Comparison of ENCODE assay signal across 7 cellular contexts in genomic region chr2:111407632-111408194, GRCh38.
DNase-seq lines count a peak whose midpoint lies in the region; ATAC-seq, FAIRE-seq and TF ChIP-seq lines count a peak whose summit lies in the region.
"Not testable (repeated sequence)": the region's sequence is repeated elsewhere in the genome, so short reads cannot be mapped to it uniquely, and the experiment has no call there.

No MANE protein-coding gene starts in this region.

- not testable (repeated sequence) for H2BK120ac ChIP-seq in trophoblast cell (ENCODE audit: insufficient read depth, low read length, poor library complexity)

- not testable (repeated sequence) for H3K79me1 ChIP-seq in trophoblast cell (ENCODE audit: low read length)

- not testable (repeated sequence) for H4K20me1 ChIP-seq in K562 (replicated peaks; ENCODE audit: control insufficient read depth, insufficient read depth, low read length)

- not testable (repeated sequence) for H3K4me1 Mint-ChIP-seq in HFFc6 (ENCODE audit: low read depth)

- not testable (repeated sequence) for H2BK5ac ChIP-seq in trophoblast cell (ENCODE audit: low read depth, low read length, poor library complexity)

- H3K4me3 ChIP-seq in MG63; K562; fibroblast of villous mesenchyme (ENCODE audit: low read depth, low read length); trophoblast cell (ENCODE audit: low read depth, low read length): not testable (repeated sequence)

- H3K27me3 Mint-ChIP-seq in HFFc6 (ENCODE audit: insufficient read depth) = not testable (repeated sequence)

- TF ChIP-seq RAD21 in K562 (CRISPR knock-in tag; conservative IDR thresholded peaks at IDR 0.05 in 1 of 2, IDR thresholded peaks at IDR 0.05 in 1 of 2) = not testable (repeated sequence)

- H3K4me1 ChIP-seq in K562 (replicated peaks in 1 of 2; ENCODE audit: control insufficient read depth in 2 of 2, insufficient read depth in 2 of 2, low read length in 2 of 2); trophoblast cell (ENCODE audit: control insufficient read depth in 1 of 2, insufficient read depth in 2 of 2, low read length in 2 of 2): not testable (repeated sequence)

- TF ChIP-seq EP300 in K562 (IDR thresholded peaks at IDR 0.05; ENCODE audit: low read length) = peak; percentile 56; the same call in 1 of the 2 replicates

- TF ChIP-seq POLR2A in K562 (conservative IDR thresholded peaks at IDR 0.05) = not testable (repeated sequence)

- peak; percentile 21 for DNase-seq in HFFc6
- peak; percentile 45 for DNase-seq in MG63
- DNase-seq in RPMI7951 (ENCODE audit: low read depth) = peak; percentile 79
- DNase-seq in K562 (ENCODE audit: extremely low read depth in 1 of 4, low spot score in 3 of 4) = peak in 1 of 4 experiments; percentile 70
- DNase-seq in fibroblast of villous mesenchyme (ENCODE audit: low read depth) = peak; percentile 28
- peak; percentile 26 for DNase-seq in left kidney (ENCODE audit: low read depth, low spot score)
- peak; percentile 4 to 21 for DNase-seq in trophoblast cell

- H3K4ac ChIP-seq in trophoblast cell (ENCODE audit: low read depth, low read length) = not testable (repeated sequence)

- not testable (repeated sequence) for TF ChIP-seq CTCF in HFFc6 (IDR thresholded peaks at IDR 0.05); K562 (IDR thresholded peaks at IDR 0.05 in 2 of 3, conservative IDR thresholded peaks at IDR 0.05 in 1 of 3; ENCODE audit: insufficient read depth in 2 of 3, low read depth in 1 of 3, low read length in 3 of 3); fibroblast of villous mesenchyme (IDR thresholded peaks at IDR 0.05; ENCODE audit: insufficient read depth, low read depth, low read length)

- CTCF ChIA-PET in K562 (lab: Yijun Ruan, JAX; ENCODE audit: low intra/inter-chr PET ratio) = not testable (repeated sequence)

- H3K27me3 ChIP-seq in MG63; K562 (ENCODE audit: control insufficient read depth in 2 of 2, insufficient read depth in 2 of 2, low read length in 2 of 2); trophoblast cell (ENCODE audit: insufficient read depth, low read length): not testable (repeated sequence)

- not testable (repeated sequence) for H3K9me3 Mint-ChIP-seq in HFFc6

- H4K8ac ChIP-seq in trophoblast cell (ENCODE audit: low read depth, low read length) = not testable (repeated sequence)

- not testable (repeated sequence) for H4K12ac ChIP-seq in trophoblast cell (ENCODE audit: low read depth, low read length)

- peak; percentile 96 for FAIRE-seq in K562 (lab: Jason Lieb, UNC)

- not testable (repeated sequence) for H3K27ac Mint-ChIP-seq in HFFc6

- H3K9ac ChIP-seq in K562 (ENCODE audit: insufficient read depth in 1 of 2, low read depth in 2 of 2, low read length in 2 of 2); trophoblast cell (ENCODE audit: low read length): not testable (repeated sequence)

- H3K4me2 ChIP-seq in K562 (ENCODE audit: insufficient read depth, low read length); trophoblast cell (ENCODE audit: low read length): not testable (repeated sequence)

- WGBS in K562 (ENCODE audit: insufficient coverage, low coverage, missing lambda C conversion rate) = 0% methylated on average over 1 of the region's 11 CpGs
- no CpG with 5 or more reads among the region's 11 CpGs for WGBS in trophoblast cell (ENCODE audit: extremely low coverage, insufficient coverage, insufficient read length)

- POLR2A ChIA-PET in K562 (lab: Yijun Ruan, JAX) = not testable (repeated sequence)

- not testable (repeated sequence) for H2AK5ac ChIP-seq in trophoblast cell (ENCODE audit: low read length)

- not testable (repeated sequence) for H3K36me3 Mint-ChIP-seq in HFFc6 (ENCODE audit: low read depth)

- H3K27ac ChIP-seq in K562 (ENCODE audit: extremely low read depth, low read depth, low read length); trophoblast cell (ENCODE audit: low read depth, low read length): not testable (repeated sequence)

- ATAC-seq in K562 = peak; percentile 88

- not testable (repeated sequence) for H3K23ac ChIP-seq in trophoblast cell (ENCODE audit: low read length)

- H3K9me3 ChIP-seq in MG63; K562 (replicated peaks; ENCODE audit: control insufficient read depth, insufficient read depth, low read depth, low read length); trophoblast cell (ENCODE audit: insufficient read depth, low read depth, low read length): not testable (repeated sequence)

- intact Hi-C loops in K562 (cut with micrococcal nuclease) = not testable (repeated sequence)

- H4K91ac ChIP-seq in trophoblast cell (ENCODE audit: low read depth, low read length) = not testable (repeated sequence)

- not testable (repeated sequence) for H3K36me3 ChIP-seq in MG63; K562 (ENCODE audit: control insufficient read depth, insufficient read depth, low read length); trophoblast cell (ENCODE audit: control insufficient read depth in 1 of 2, insufficient read depth in 2 of 2, low read length in 2 of 2)

- peaks cover 21% of the 10 kb centered on the region for H3K79me2 ChIP-seq in K562 (ENCODE audit: control insufficient read depth, insufficient read depth, low read length)
- H3K79me2 ChIP-seq in trophoblast cell (ENCODE audit: control insufficient read depth, insufficient read depth, low read length, poor library complexity) = not testable (repeated sequence)

- H3K14ac ChIP-seq in trophoblast cell (ENCODE audit: low read length) = not testable (repeated sequence)

- BruUV-seq in K562 (replicated peaks; lab: Mats Ljungman, UMichigan) = not testable (repeated sequence)

- H3K9me1 ChIP-seq in K562 (ENCODE audit: control insufficient read depth, insufficient read depth, low read length) = not testable (repeated sequence)

- not testable (repeated sequence) for H2AFZ ChIP-seq in K562 (ENCODE audit: low read depth, low read length); trophoblast cell (ENCODE audit: insufficient read depth, low read length, poor library complexity)

- H3K18ac ChIP-seq in trophoblast cell (ENCODE audit: low read length) = not testable (repeated sequence)

- in situ Hi-C loops in K562 (cut with MboI) = not testable (repeated sequence)

- H2BK12ac ChIP-seq in trophoblast cell (ENCODE audit: low read length) = not testable (repeated sequence)

- not testable (repeated sequence) for H3K4me3 Mint-ChIP-seq in HFFc6

TF ChIP-seq in K562, 482 proteins besides CTCF, POLR2A, EP300 and RAD21 (continues in another document):
- TF ChIP-seq ZMIZ1 (IDR thresholded peaks at IDR 0.05; ENCODE audit: low read depth in 2 of 2, low read length in 2 of 2) = 0 out of 4 replicates have a peak, but pooled peaks of 1 of the 2 experiments have one; percentile 26
- TF ChIP-seq RCOR1 (IDR thresholded peaks at IDR 0.05; ENCODE audit: borderline replicate concordance in 1 of 2, low read depth in 2 of 2, low read length in 2 of 2) = 0 out of 4 replicates have a peak, but pooled peaks of 1 of the 2 experiments have one; percentile 21
- 0 out of 2 replicates have a peak, but pooled peaks have one; percentile 13 for TF ChIP-seq VEZF1 (CRISPR knock-in tag; IDR thresholded peaks at IDR 0.05)
- TF ChIP-seq KLF16 (IDR thresholded peaks at IDR 0.05) = 0 out of 2 replicates have a peak, but pooled peaks have one; percentile 45
- peak in 1 of 2 experiments; percentile 56; a peak in 2 of 4 replicates for TF ChIP-seq TBL1XR1 (IDR thresholded peaks at IDR 0.05; ENCODE audit: low read length in 2 of 2)
- TF ChIP-seq TEAD4 (IDR thresholded peaks at IDR 0.05; ENCODE audit: low read length) = 0 out of 2 replicates have a peak, but pooled peaks have one; percentile 22
- TF ChIP-seq TEAD4 (CRISPR knock-in tag; IDR thresholded peaks at IDR 0.05; ENCODE audit: borderline replicate concordance) = not testable (repeated sequence)
- TF ChIP-seq POLR2AphosphoS5 (IDR thresholded peaks at IDR 0.05; ENCODE audit: control insufficient read depth, insufficient read depth, low read depth, low read length) = 0 out of 2 replicates have a peak, but pooled peaks have one; percentile 15
